28 cellular contexts compared by ENCODE assay signal in genomic region chr14:24798911-24799310, GRCh38.
DNase-seq lines count a peak whose midpoint lies in the region; ATAC-seq and TF ChIP-seq lines count a peak whose summit lies in the region.
"Had no signal": no experiment of that assay in that cellular context is flagged by ENCODE, and none has a peak within 500 bp of the region (broad histone marks: within the 10 kb centered on the region; RNA-seq: fewer than 3 reads in every experiment).

No MANE protein-coding gene starts in this region.

- H3K79me1 ChIP-seq in trophoblast cell (ENCODE audit: low read length), result no peaks in the 10 kb centered on the region

- DNase-seq in OCI-M1 (lab: John Stamatoyannopoulos, UW) (peak; percentile 6), trophoblast cell (no peak), GF-D8 (lab: John Stamatoyannopoulos, UW) (no peak), left ventricle myocardium inferior (no peak)
- DNase-seq: activated CD8-positive, alpha-beta T cell treated with anti-CD3 and anti-CD28 coated beads for 36 hours; activated T-cell treated with anti-CD3 and anti-CD28 coated beads, Interleukin-2, amount 50 U/mL, for 24 hours; aorta; CD4-positive, CD25-positive, alpha-beta regulatory T cell; DMS 273 treated with DMSO at 0.1 percent for 48 hours; dorsolateral prefrontal cortex; foreskin fibroblast; GM23248; Kasumi-1; mucosa of descending colon; NCI-H1436 treated with DMSO at 0.1 percent for 48 hours; psoas muscle; stimulated activated CD4-positive, alpha-beta T cell treated with anti-CD3 and anti-CD28 coated beads, Interleukin-1b, Interleukin-23, amount 100 ng/mL, for 48 hours; stimulated activated naive CD4-positive, alpha-beta T cell; T1000; thyroid gland had no signal

- no peak overlapping the region for H3K4ac ChIP-seq in trophoblast cell (ENCODE audit: low read depth, low read length)

- H2AK5ac ChIP-seq in trophoblast cell (ENCODE audit: low read length), result no peak overlapping the region

- H3K27ac ChIP-seq in C4-2B, result peak overlapping the region; percentile 27; the same call in 1 of the 2 replicates
- H3K27ac ChIP-seq in trophoblast cell (ENCODE audit: low read depth, low read length), result no peak overlapping the region
- H3K27ac ChIP-seq in left ventricle myocardium inferior (replicated peaks), result no peak overlapping the region
- H3K27ac ChIP-seq: dorsolateral prefrontal cortex, GM23248, neutrophil, psoas muscle, RWPE1, thyroid gland had no signal

- no peaks in the 10 kb centered on the region for H3K79me2 ChIP-seq in trophoblast cell (ENCODE audit: control insufficient read depth, insufficient read depth, low read length, poor library complexity)

- H3K4me1 ChIP-seq in trophoblast cell (ENCODE audit: control insufficient read depth in 1 of 2, insufficient read depth in 2 of 2, low read length in 2 of 2) (no peaks in the 10 kb centered on the region), left ventricle myocardium inferior (no peaks in the 10 kb centered on the region)
- H3K4me1 ChIP-seq: psoas muscle, thyroid gland had no signal

- H4K91ac ChIP-seq in trophoblast cell (ENCODE audit: low read depth, low read length), result no peak overlapping the region

- no CpG with 5 or more reads among the region's 3 CpGs for WGBS in trophoblast cell (ENCODE audit: extremely low coverage, insufficient coverage, insufficient read length)

- no peaks in the 10 kb centered on the region for H3K36me3 ChIP-seq in trophoblast cell (ENCODE audit: control insufficient read depth in 1 of 2, insufficient read depth in 2 of 2, low read length in 2 of 2)
- no peaks in the 10 kb centered on the region for H3K36me3 ChIP-seq in left ventricle myocardium inferior
- H3K36me3 ChIP-seq: neutrophil, thyroid gland had no signal

- H2AFZ ChIP-seq in trophoblast cell (ENCODE audit: insufficient read depth, low read length, poor library complexity), result no peak overlapping the region
- H2AFZ ChIP-seq: GM23248 had no signal

- no peak overlapping the region for H3K23ac ChIP-seq in trophoblast cell (ENCODE audit: low read length)

- H2BK5ac ChIP-seq in trophoblast cell (ENCODE audit: low read depth, low read length, poor library complexity), result no peak overlapping the region

- H3K9ac ChIP-seq in trophoblast cell (ENCODE audit: low read length), result no peak overlapping the region
- H3K9ac ChIP-seq: GM23248 had no signal

- no peak overlapping the region for H2BK12ac ChIP-seq in trophoblast cell (ENCODE audit: low read length)

- no peaks in the 10 kb centered on the region for H3K27me3 ChIP-seq in trophoblast cell (ENCODE audit: insufficient read depth, low read length)
- no peaks in the 10 kb centered on the region for H3K27me3 ChIP-seq in left ventricle myocardium inferior (ENCODE audit: low read depth)
- H3K27me3 ChIP-seq: dorsolateral prefrontal cortex, neutrophil, thyroid gland had no signal

- intact Hi-C loops in left ventricle myocardium inferior (cut with micrococcal nuclease), result no loop called here

- H3K14ac ChIP-seq in trophoblast cell (ENCODE audit: low read length), result no peak overlapping the region

- no peak overlapping the region for H3K18ac ChIP-seq in trophoblast cell (ENCODE audit: low read length)

- no peak overlapping the region for H3K4me2 ChIP-seq in trophoblast cell (ENCODE audit: low read length)

- no peak overlapping the region for H3K4me3 ChIP-seq in trophoblast cell (ENCODE audit: low read depth, low read length)
- no peak overlapping the region for H3K4me3 ChIP-seq in left ventricle myocardium inferior
- H3K4me3 ChIP-seq: dorsolateral prefrontal cortex, GM23248, mucosa of descending colon, psoas muscle, thyroid gland had no signal

- H4K8ac ChIP-seq in trophoblast cell (ENCODE audit: low read depth, low read length), result no peak overlapping the region

- H4K12ac ChIP-seq in trophoblast cell (ENCODE audit: low read depth, low read length), result no peak overlapping the region

- ATAC-seq in GM18868 (IDR thresholded peaks at IDR 0.05; ENCODE audit: unreplicated experiment) (peak; percentile 84), HG03354 (IDR thresholded peaks at IDR 0.05; ENCODE audit: poor library complexity, severe bottlenecking, unreplicated experiment) (peak; percentile 64), GM18858 (IDR thresholded peaks at IDR 0.05; ENCODE audit: unreplicated experiment) (no peak)
- ATAC-seq: activated CD4-positive, CD25-positive, alpha-beta regulatory T cell treated with anti-CD3 and anti-CD28 coated beads, Interleukin-2, amount 50 U/mL, for 24 hours; activated CD8-positive, alpha-beta T cell treated with anti-CD3 and anti-CD28 coated beads for 36 hours; mucosa of descending colon; psoas muscle; SK-N-SH treated with all-trans-retinoic acid at 6 μM for 48 hours had no signal

- H3K9me3 ChIP-seq in trophoblast cell (ENCODE audit: insufficient read depth, low read depth, low read length) (no peaks in the 10 kb centered on the region), left ventricle myocardium inferior (replicated peaks) (no peaks in the 10 kb centered on the region)
- H3K9me3 ChIP-seq: mucosa of descending colon, neutrophil, psoas muscle, thyroid gland had no signal

- TF ChIP-seq CTCF in C4-2B (conservative IDR thresholded peaks at IDR 0.05) (no peak), left ventricle myocardium inferior (IDR thresholded peaks at IDR 0.05; ENCODE audit: borderline replicate concordance) (no peak)

- no peak overlapping the region for H2BK120ac ChIP-seq in trophoblast cell (ENCODE audit: insufficient read depth, low read length, poor library complexity)
